ENCODE assay signal across 28 cellular contexts in genomic region chr4:1582227-1582626, GRCh38.
DNase-seq lines count a peak whose midpoint lies in the region; ATAC-seq, FAIRE-seq and TF ChIP-seq lines count a peak whose summit lies in the region.
"Had no signal": no experiment of that assay in that cellular context is flagged by ENCODE, and none has a peak within 500 bp of the region (broad histone marks: within the 10 kb centered on the region; RNA-seq: fewer than 3 reads in every experiment).

No MANE protein-coding gene starts in this region.

- no peaks in the 10 kb centered on the region for H4K20me1 ChIP-seq in HepG2 (ENCODE audit: insufficient read depth, low read length)
- no peaks in the 10 kb centered on the region for H4K20me1 ChIP-seq in osteoblast (ENCODE audit: insufficient read depth, low read length)

- no peak for FAIRE-seq in HepG2 (lab: Jason Lieb, UNC)
- FAIRE-seq: frontal cortex had no signal

- no peak overlapping the region for H3K27ac ChIP-seq in liver (ENCODE audit: low read depth in 1 of 2, low read length in 2 of 2)
- no peak overlapping the region for H3K27ac ChIP-seq in HepG2 (ENCODE audit: extremely low read length, insufficient read depth, low read length)
- no peak overlapping the region for H3K27ac ChIP-seq in right cardiac atrium (ENCODE audit: low read length)
- H3K27ac ChIP-seq in osteoblast (ENCODE audit: low read depth, low read length) = no peak overlapping the region
- H3K27ac ChIP-seq: KMS-11 had no signal

- TF ChIP-seq RAD21 in liver (IDR thresholded peaks at IDR 0.05) = no peak
- TF ChIP-seq RAD21 in HepG2 (CRISPR knock-in tag; IDR thresholded peaks at IDR 0.05) = no peak

- intact Hi-C loops in HepG2 (cut with micrococcal nuclease; ENCODE audit: unreplicated experiment) (no loop called here), right cardiac atrium (cut with DNase I) (no loop called here)

- TF ChIP-seq EP300 in HepG2 (IDR thresholded peaks at IDR 0.05; ENCODE audit: low read depth in 2 of 2, low read length in 2 of 2) = no peak
- TF ChIP-seq EP300 in HepG2 (CRISPR knock-in tag; IDR thresholded peaks at IDR 0.05; ENCODE audit: borderline replicate concordance) = no peak

- TF ChIP-seq CTCF in liver (IDR thresholded peaks at IDR 0.05; ENCODE audit: low read depth, low read length, missing input control) = no peak
- TF ChIP-seq CTCF in HepG2 (CRISPR knock-in tag; IDR thresholded peaks at IDR 0.05) = no peak
- TF ChIP-seq CTCF in osteoblast (IDR thresholded peaks at IDR 0.05; ENCODE audit: extremely low read depth, low read depth, low read length) = no peak

- H3K79me2 ChIP-seq in HepG2 (ENCODE audit: insufficient read depth, low read length) (no peaks in the 10 kb centered on the region), osteoblast (ENCODE audit: insufficient read depth, low read length) (no peaks in the 10 kb centered on the region)

- H2AFZ ChIP-seq in HepG2 (ENCODE audit: low read length) = no peak overlapping the region
- H2AFZ ChIP-seq in osteoblast (ENCODE audit: low read length) = no peak overlapping the region

- H3K36me3 ChIP-seq in liver (ENCODE audit: control insufficient read depth in 4 of 4, insufficient read depth in 3 of 4, low read depth in 1 of 4, low read length in 3 of 4) = no peaks in the 10 kb centered on the region
- H3K36me3 ChIP-seq in HepG2 (replicated peaks in 1 of 2; ENCODE audit: control insufficient read depth in 1 of 2, insufficient read depth in 2 of 2, low read length in 2 of 2) = no peaks in the 10 kb centered on the region
- H3K36me3 ChIP-seq in osteoblast (ENCODE audit: insufficient read depth, low read length) = no peaks in the 10 kb centered on the region
- H3K36me3 ChIP-seq: adrenal gland, MG63 had no signal

- CTCF ChIA-PET in HepG2 (lab: Yijun Ruan, JAX; ENCODE audit: low intra/inter-chr PET ratio, low total read pairs) = no interaction called here

- POLR2A ChIA-PET in HepG2 (lab: Yijun Ruan, JAX) = no interaction called here

- no peak overlapping the region for H3K9ac ChIP-seq in liver (ENCODE audit: low read depth in 1 of 2, low read length in 2 of 2)
- no peak overlapping the region for H3K9ac ChIP-seq in HepG2 (ENCODE audit: insufficient read depth, low read depth, low read length)
- H3K9ac ChIP-seq: KMS-11 had no signal

- in situ Hi-C loops in HepG2 (cut with HindIII; ENCODE audit: extremely low pct_ligation_motif_present, low pct_unique_long_range_greater_than_20kb) = no loop called here

- H3K27me3 ChIP-seq in liver (ENCODE audit: control insufficient read depth in 4 of 4, insufficient read depth in 4 of 4, low read length in 3 of 4) (peaks cover 0 to under 1% (median 0%) of the 10 kb centered on the region in 4 donors), HepG2 (ENCODE audit: control insufficient read depth in 1 of 2, insufficient read depth in 2 of 2, low read length in 2 of 2) (peaks cover 9 to 32% of the 10 kb centered on the region in 2 experiments; a peak in 4 of 5 replicates), right cardiac atrium (ENCODE audit: control insufficient read depth, insufficient read depth) (no peaks in the 10 kb centered on the region), osteoblast (ENCODE audit: insufficient read depth, low read length) (no peaks in the 10 kb centered on the region)
- H3K27me3 ChIP-seq: adrenal gland, MG63 had no signal

- WGBS in liver = 44% methylated on average over 15 of the region's 15 CpGs
- 13% methylated on average over 8 of the region's 15 CpGs for WGBS in HepG2 (ENCODE audit: low lambda C conversion rate)
- WGBS in right cardiac atrium = 42% methylated on average over 15 of the region's 15 CpGs

- TF ChIP-seq POLR2A in HepG2 (IDR thresholded peaks at IDR 0.05; ENCODE audit: insufficient read depth in 1 of 2, low read depth in 2 of 2, low read length in 2 of 2) = no peak

- no peak overlapping the region for H3K4me3 ChIP-seq in liver (ENCODE audit: low read depth in 1 of 3, low read length in 3 of 3)
- H3K4me3 ChIP-seq in HepG2 (replicated peaks in 1 of 3; ENCODE audit: insufficient read depth in 1 of 3, low read depth in 2 of 3, low read length in 3 of 3) = no peak overlapping the region
- no peak overlapping the region for H3K4me3 ChIP-seq in right cardiac atrium (ENCODE audit: low read length)
- no peak overlapping the region for H3K4me3 ChIP-seq in osteoblast (ENCODE audit: insufficient read depth, low read length)
- H3K4me3 ChIP-seq: adrenal gland, body of pancreas, dorsolateral prefrontal cortex, MG63 had no signal

- no peak overlapping the region; the same call in 1 of the 2 replicates for H3K4me2 ChIP-seq in HepG2 (ENCODE audit: low read depth, low read length)
- H3K4me2 ChIP-seq in osteoblast (ENCODE audit: insufficient read depth, low read length) = no peak overlapping the region
- H3K4me2 ChIP-seq: KMS-11 had no signal

- no TSS peak for BruUV-seq in HepG2 (replicated peaks; lab: Mats Ljungman, UMichigan)

- H3K4me1 ChIP-seq in liver (ENCODE audit: control insufficient read depth in 4 of 4, insufficient read depth in 4 of 4, low read length in 3 of 4) = peaks cover 2 to 19% (median 13%) of the 10 kb centered on the region in 4 donors
- H3K4me1 ChIP-seq in HepG2 (ENCODE audit: insufficient read depth, low read length) = peaks cover 7% of the 10 kb centered on the region; the same call in 1 of the 2 replicates
- H3K4me1 ChIP-seq in right cardiac atrium (ENCODE audit: control insufficient read depth, insufficient read depth, low read length) = no peaks in the 10 kb centered on the region
- H3K4me1 ChIP-seq in osteoblast (ENCODE audit: insufficient read depth, low read length) = peaks cover 5% of the 10 kb centered on the region

- no peak for DNase-seq in HepG2 (ENCODE audit: low spot score)
- DNase-seq in right cardiac atrium = peak; percentile 78 to 86 (median 83)
- DNase-seq in osteoblast (ENCODE audit: insufficient read length, low spot score, missing footprints) = peak; percentile 31
- DNase-seq in COLO668 (lab: John Stamatoyannopoulos, UW; ENCODE audit: unreplicated experiment) = no peak
- no peak for DNase-seq in T-helper 2 cell
- DNase-seq in NCI-H1694 treated with DMSO at 0.1 percent for 48 hours (lab: John Stamatoyannopoulos, UW) = no peak
- DNase-seq: activated CD4-positive, alpha-beta memory T cell treated with anti-CD3 and anti-CD28 coated beads, Interleukin-2, amount 10 ng/mL, durations not matched to agents 7 days and 5 days; activated CD8-positive, alpha-beta memory T cell treated with anti-CD3 and anti-CD28 coated beads, Interleukin-2, amount 50 U/mL, for 48 hours; activated naive CD4-positive, alpha-beta T cell treated with Interleukin-2 at 50 U/mL for 16 hours; DMS79 treated with DMSO at 0.1 percent for 48 hours; dorsolateral prefrontal cortex; GF-D8; mesenchymal stem cell; MG63; NCI-H1417 treated with DMSO at 0.1 percent for 48 hours; NCI-H2081 treated with DMSO at 0.1 percent for 48 hours; NCI-H2227 treated with DMSO at 0.1 percent for 48 hours; NCI-H526; NK-92 treated with Interleukin-12 subunit alpha and Interleukin-12 subunit beta, amount 100 ng/mL, for 24 hours; T-helper 17 cell had no signal

- H3K9me3 ChIP-seq in liver (ENCODE audit: control insufficient read depth in 4 of 4, low read length in 3 of 4) (no peaks in the 10 kb centered on the region), HepG2 (ENCODE audit: low read length) (no peaks in the 10 kb centered on the region), right cardiac atrium (ENCODE audit: control insufficient read depth, low read length) (no peaks in the 10 kb centered on the region), osteoblast (ENCODE audit: low read depth, low read length) (no peaks in the 10 kb centered on the region)
- H3K9me3 ChIP-seq: adrenal gland, body of pancreas, MG63 had no signal

- no peak for ATAC-seq in HepG2
- peak; percentile 4 to 9 for ATAC-seq in right cardiac atrium
- no peak for ATAC-seq in HG03469 (IDR thresholded peaks at IDR 0.05; ENCODE audit: unreplicated experiment)
- ATAC-seq: activated CD4-positive, CD25-positive, alpha-beta regulatory T cell treated with anti-CD3 and anti-CD28 coated beads, Interleukin-2, amount 50 U/mL, for 24 hours; body of pancreas; stimulated activated memory B cell treated with anti-CD40 and anti-IgM and Interleukin-4, amounts not matched to agents 10 μg/mL and 1 μg/mL and 100 μg/mL, for 72 hours; T-helper 17 cell had no signal

TF ChIP-seq in liver, 16 proteins besides CTCF, POLR2A, EP300 and RAD21:
- peak; percentile 67 to 73 for TF ChIP-seq HNF4A (conservative IDR thresholded peaks at IDR 0.05)
- peak; percentile 18 for TF ChIP-seq HNF4G (IDR thresholded peaks at IDR 0.05)
- TF ChIP-seq JUND (IDR thresholded peaks at IDR 0.05) = no peak
- TF ChIP-seq RXRA (IDR thresholded peaks at IDR 0.05) = peak; percentile 31 to 44
- peak; percentile 52 for TF ChIP-seq SP1 (IDR thresholded peaks at IDR 0.05)

TF ChIP-seq in HepG2, 621 proteins besides CTCF, POLR2A, EP300 and RAD21:
- TF ChIP-seq MTF2 (CRISPR knock-in tag; IDR thresholded peaks at IDR 0.05; ENCODE audit: borderline replicate concordance) (no peak), BRCA1 (CRISPR knock-in tag; IDR thresholded peaks at IDR 0.05) (no peak), KAT8 (CRISPR knock-in tag; IDR thresholded peaks at IDR 0.05) (no peak), ZNF598 (CRISPR knock-in tag; IDR thresholded peaks at IDR 0.05; ENCODE audit: borderline replicate concordance) (no peak)
- TF ChIP-seq, protein P1, sequence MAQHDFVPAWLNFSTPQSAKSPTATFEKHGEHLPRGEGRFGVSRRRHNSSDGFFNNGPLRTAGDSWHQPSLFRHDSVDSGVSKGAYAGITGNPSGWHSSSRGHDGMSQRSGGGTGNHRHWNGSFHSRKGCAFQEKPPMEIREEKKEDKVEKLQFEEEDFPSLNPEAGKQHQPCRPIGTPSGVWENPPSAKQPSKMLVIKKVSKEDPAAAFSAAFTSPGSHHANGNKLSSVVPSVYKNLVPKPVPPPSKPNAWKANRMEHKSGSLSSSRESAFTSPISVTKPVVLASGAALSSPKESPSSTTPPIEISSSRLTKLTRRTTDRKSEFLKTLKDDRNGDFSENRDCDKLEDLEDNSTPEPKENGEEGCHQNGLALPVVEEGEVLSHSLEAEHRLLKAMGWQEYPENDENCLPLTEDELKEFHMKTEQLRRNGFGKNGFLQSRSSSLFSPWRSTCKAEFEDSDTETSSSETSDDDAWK (CRISPR knock-in tag; IDR thresholded peaks at IDR 0.05) = no peak

Comparison
In these comparisons a context has a peak if more than half of its experiments do, and no peak if none do; other contexts are left out.
1. ATAC-seq: peak in right cardiac atrium (2 of 2); none in HepG2 (single experiment) and HG03469 (single experiment).
2. DNase-seq: peak in right cardiac atrium (3 of 3) and osteoblast (single experiment); none in HepG2 (single experiment), COLO668 (single experiment), T-helper 2 cell (0 of 5) and NCI-H1694 treated with DMSO at 0.1 percent for 48 hours (single experiment).